In genomic region chr6:22146581-22147468, GRCh38 we compare ENCODE assay signal across 8 cellular contexts.
DNase-seq lines count a peak whose midpoint lies in the region; TF ChIP-seq lines count a peak whose summit lies in the region.

No MANE protein-coding gene starts in this region.

- H3K9me3 ChIP-seq in SJCRH30 (replicated peaks): no peaks in the 10 kb centered on the region
- H3K9me3 ChIP-seq in prostate gland: no peaks in the 10 kb centered on the region

- intact Hi-C loops in prostate gland (cut with DNase I): loop anchor here (5.0 to 10.0 kb wide), 2 partner anchors 192 to 485 kb away; no protein-coding TSS in a partner anchor

- no peak overlapping the region for H3K9ac ChIP-seq in rectal smooth muscle tissue (ENCODE audit: low read length)

- H3K27me3 ChIP-seq in SJCRH30: no peaks in the 10 kb centered on the region
- H3K27me3 ChIP-seq in rectal smooth muscle tissue (ENCODE audit: control insufficient read depth, insufficient read depth, low read length): no peaks in the 10 kb centered on the region
- no peaks in the 10 kb centered on the region for H3K27me3 ChIP-seq in prostate gland (replicated peaks; ENCODE audit: insufficient read depth)

- H3K36me3 ChIP-seq in SJCRH30 (no peaks in the 10 kb centered on the region), rectal smooth muscle tissue (ENCODE audit: control insufficient read depth, insufficient read depth, low read length) (no peaks in the 10 kb centered on the region), prostate gland (no peaks in the 10 kb centered on the region)

- DNase-seq in DMS53 treated with DMSO at 0.1 percent for 48 hours (lab: John Stamatoyannopoulos, UW; ENCODE audit: unreplicated experiment): peak; percentile 54
- peak; percentile 30 to 51 for DNase-seq in SJCRH30
- peak; percentile 8 for DNase-seq in fibroblast of pulmonary artery (ENCODE audit: low read depth)
- DNase-seq in prostate gland (ENCODE audit: low spot score): no peak
- DNase-seq in cerebellar nuclear complex (lab: John Stamatoyannopoulos, UW): no peak
- no peak for DNase-seq in NCI-H510A (lab: John Stamatoyannopoulos, UW)
- no peak for DNase-seq in DMS79 (lab: John Stamatoyannopoulos, UW)

- TF ChIP-seq CTCF in fibroblast of pulmonary artery (IDR thresholded peaks at IDR 0.05; ENCODE audit: low read length, missing control alignments) (no peak), prostate gland (IDR thresholded peaks at IDR 0.05) (no peak)

- H3K27ac ChIP-seq in SJCRH30: peak overlapping the region; percentile 93
- no peak overlapping the region for H3K27ac ChIP-seq in rectal smooth muscle tissue (ENCODE audit: low read depth, low read length)
- no peak overlapping the region for H3K27ac ChIP-seq in prostate gland

- H3K4me1 ChIP-seq in SJCRH30 (peaks cover 2% of the 10 kb centered on the region; the same call in 1 of the 2 replicates), rectal smooth muscle tissue (ENCODE audit: control insufficient read depth, insufficient read depth, low read length) (peaks cover 19% of the 10 kb centered on the region), prostate gland (replicated peaks) (no peaks in the 10 kb centered on the region)

- no peak for TF ChIP-seq POLR2A in prostate gland (IDR thresholded peaks at IDR 0.05)

- 69% methylated on average over 42 of the region's 42 CpGs for WGBS in prostate gland

- H3K4me3 ChIP-seq in SJCRH30 (peak overlapping the region; percentile 73), fibroblast of pulmonary artery (replicated peaks; ENCODE audit: low read depth, low read length) (no peak overlapping the region), rectal smooth muscle tissue (ENCODE audit: low read length) (peak overlapping the region; percentile 9), prostate gland (no peak overlapping the region)

Comparison
In these comparisons a context has a peak if more than half of its experiments do, and no peak if none do; other contexts are left out.
1. DNase-seq: peak in DMS53 treated with DMSO at 0.1 percent for 48 hours (single experiment), SJCRH30 (2 of 2) and fibroblast of pulmonary artery (single experiment); none in prostate gland (single experiment), cerebellar nuclear complex (0 of 2), NCI-H510A (single experiment) and DMS79 (single experiment).
2. H3K4me3 ChIP-seq: peak in SJCRH30 (single experiment) and rectal smooth muscle tissue (single experiment); none in fibroblast of pulmonary artery (single experiment) and prostate gland (0 of 2).